In genomic region chr16:53220585-53220984, GRCh38 we compare ENCODE assay signal across 10 cellular contexts.
DNase-seq lines count a peak whose midpoint lies in the region; ATAC-seq, FAIRE-seq and TF ChIP-seq lines count a peak whose summit lies in the region.
"Had no signal": no experiment of that assay in that cellular context is flagged by ENCODE, and none has a peak within 500 bp of the region (broad histone marks: within the 10 kb centered on the region; RNA-seq: fewer than 3 reads in every experiment).

No MANE protein-coding gene starts in this region.

- no peak overlapping the region for H3K4me3 Mint-ChIP-seq in GM23338

- H3K27ac ChIP-seq in GM23338 (ENCODE audit: low read depth) (no peak overlapping the region), GM12878 (ENCODE audit: control insufficient read depth, insufficient read depth) (peak overlapping the region; percentile 38; the same call in 1 of the 2 replicates), HepG2 (ENCODE audit: extremely low read length, insufficient read depth, low read length) (no peak overlapping the region)

- no peaks in the 10 kb centered on the region for H3K9me2 ChIP-seq in GM23338 (ENCODE audit: insufficient read depth)

- H3K9ac ChIP-seq in GM12878 (ENCODE audit: control insufficient read depth, insufficient read depth, low read length) (no peak overlapping the region), HepG2 (ENCODE audit: insufficient read depth, low read depth, low read length) (no peak overlapping the region)

- H3K9me3 Mint-ChIP-seq in GM23338 = no peaks in the 10 kb centered on the region

- SMC1A ChIA-PET in GM12878 (lab: Charles Lee; ENCODE audit: uncharacterized antibody, unreplicated experiment) = interaction anchor here (0.7 to 2.8 kb wide), 9 partner anchors 8 to 236 kb away, joined by 3 to 23 read pairs (median 4); partner anchors contain the start of genes CHD9 and CHD9NB

- no peaks in the 10 kb centered on the region for H3K9me3 ChIP-seq in GM12878 (replicated peaks; ENCODE audit: control insufficient read depth, insufficient read depth, low read length)
- no peaks in the 10 kb centered on the region for H3K9me3 ChIP-seq in HepG2 (ENCODE audit: low read length)

- H3K79me2 ChIP-seq in GM23338 (replicated peaks; ENCODE audit: insufficient read depth) = peaks cover 12% of the 10 kb centered on the region
- H3K79me2 ChIP-seq in GM12878 (ENCODE audit: control insufficient read depth, insufficient read depth, low read length) = peaks cover 55% of the 10 kb centered on the region
- H3K79me2 ChIP-seq in HepG2 (ENCODE audit: insufficient read depth, low read length) = no peaks in the 10 kb centered on the region

- DNase-seq in AG09319 (ENCODE audit: extremely low read depth, low read depth) (no peak), GM23338 (ENCODE audit: low spot score) (peak; percentile 41), GM12878 (ENCODE audit: low read depth, low spot score) (no peak), HepG2 (ENCODE audit: low spot score) (peak; percentile 20), NCI-H1417 treated with DMSO at 0.1 percent for 48 hours (lab: John Stamatoyannopoulos, UW) (no peak), NCI-H1694 (lab: John Stamatoyannopoulos, UW) (no peak), GOT3 (lab: John Stamatoyannopoulos, UW) (no peak)
- DNase-seq: stimulated activated CD4-positive, alpha-beta T cell treated with anti-CD3 and anti-CD28 coated beads, Interleukin-4, amount 100 ng/mL, for 24 hours had no signal

- ATAC-seq in GM23338 (peak; percentile 63), GM12878 (peak; percentile 81), HepG2 (peak; percentile 66; the same call in 2 of the 3 replicates), HG02623 (IDR thresholded peaks at IDR 0.05; ENCODE audit: unreplicated experiment) (no peak)

- TF ChIP-seq RAD21 in GM12878 (IDR thresholded peaks at IDR 0.05; ENCODE audit: insufficient read depth, low read depth, low read length) (peak; percentile 57), HepG2 (CRISPR knock-in tag; IDR thresholded peaks at IDR 0.05) (no peak)

- peaks cover 7% of the 10 kb centered on the region; the same call in 2 of the 3 replicates for H3K4me1 Mint-ChIP-seq in GM23338

- no TSS peak for BruUV-seq in GM12878 (replicated peaks; lab: Mats Ljungman, UMichigan)
- BruUV-seq in HepG2 (replicated peaks; lab: Mats Ljungman, UMichigan) = no TSS peak

- no peaks in the 10 kb centered on the region for H3F3A ChIP-seq in GM23338 (replicated peaks; ENCODE audit: low read depth)

- FAIRE-seq in GM12878 (lab: Jason Lieb, UNC) (no peak), HepG2 (lab: Jason Lieb, UNC) (no peak)
- FAIRE-seq: colon had no signal

- H3K36me3 ChIP-seq in GM23338 (ENCODE audit: insufficient read depth) (no peaks in the 10 kb centered on the region), GM12878 (ENCODE audit: control insufficient read depth in 2 of 2, insufficient read depth in 2 of 2, low read length in 1 of 2) (peaks cover 0 to 6% of the 10 kb centered on the region in 2 experiments; a peak in 2 of 4 replicates), HepG2 (replicated peaks in 1 of 2; ENCODE audit: control insufficient read depth in 1 of 2, insufficient read depth in 2 of 2, low read length in 2 of 2) (peaks cover 2 to 19% of the 10 kb centered on the region in 2 experiments)

- H2AFZ ChIP-seq in GM23338 (no peak overlapping the region), GM12878 (ENCODE audit: control insufficient read depth, low read depth, low read length) (no peak overlapping the region), HepG2 (ENCODE audit: low read length) (no peak overlapping the region)

- no peak for TF ChIP-seq EP300 in GM12878 (IDR thresholded peaks at IDR 0.05; ENCODE audit: borderline replicate concordance in 1 of 2, control insufficient read depth in 1 of 2, low read depth in 2 of 2, low read length in 2 of 2)
- no peak for TF ChIP-seq EP300 in HepG2 (IDR thresholded peaks at IDR 0.05; ENCODE audit: low read depth in 2 of 2, low read length in 2 of 2)
- TF ChIP-seq EP300 in HepG2 (CRISPR knock-in tag; IDR thresholded peaks at IDR 0.05; ENCODE audit: borderline replicate concordance) = no peak

- H3K4me2 ChIP-seq in GM23338 = no peak overlapping the region
- no peak overlapping the region for H3K4me2 ChIP-seq in GM12878 (ENCODE audit: control insufficient read depth, insufficient read depth)
- H3K4me2 ChIP-seq in HepG2 (ENCODE audit: low read depth, low read length) = no peak overlapping the region

- no peaks in the 10 kb centered on the region for H3K27me3 ChIP-seq in GM23338 (ENCODE audit: insufficient read depth)
- no peaks in the 10 kb centered on the region for H3K27me3 ChIP-seq in GM12878 (replicated peaks in 1 of 2; ENCODE audit: control insufficient read depth in 2 of 2, insufficient read depth in 2 of 2, low read length in 1 of 2)
- no peaks in the 10 kb centered on the region for H3K27me3 ChIP-seq in HepG2 (ENCODE audit: control insufficient read depth in 1 of 2, insufficient read depth in 2 of 2, low read length in 2 of 2)

- WGBS in GM12878 (ENCODE audit: insufficient coverage, insufficient replicate concordance, low lambda C conversion rate, missing lambda C conversion rate) = 100% methylated on average over 2 of the region's 2 CpGs
- WGBS in HepG2 (ENCODE audit: low lambda C conversion rate) = 99% methylated on average over 2 of the region's 2 CpGs

- H3K27me3 Mint-ChIP-seq in GM23338 (ENCODE audit: insufficient read depth, low read depth, poor library complexity) = no peaks in the 10 kb centered on the region

- in situ Hi-C loops in GM12878 (cut with MboI) = no loop called here
- in situ Hi-C loops in HepG2 (cut with HindIII; ENCODE audit: extremely low pct_ligation_motif_present, low pct_unique_long_range_greater_than_20kb) = no loop called here

- H3K27ac Mint-ChIP-seq in GM23338 = no peak overlapping the region

- POLR2A ChIA-PET in GM12878 (lab: Charles Lee) = interaction anchor here (1.1 kb wide), 2 partner anchors 161 to 166 kb away, joined by 3 to 4 read pairs; partner anchors contain the start of gene CHD9
- POLR2A ChIA-PET in HepG2 (lab: Yijun Ruan, JAX) = no interaction called here

- no peaks in the 10 kb centered on the region for H3K4me1 ChIP-seq in GM23338 (ENCODE audit: insufficient read depth)
- peaks cover 18% of the 10 kb centered on the region; the same call in 1 of the 2 replicates for H3K4me1 ChIP-seq in GM12878 (ENCODE audit: control insufficient read depth, insufficient read depth, low read length)
- no peaks in the 10 kb centered on the region for H3K4me1 ChIP-seq in HepG2 (ENCODE audit: insufficient read depth, low read length)

- RAD21 ChIA-PET in GM12878 (lab: Charles Lee; ENCODE audit: unreplicated experiment) = interaction anchor here (1.3 to 2.3 kb wide), 3 partner anchors 11 to 165 kb away, joined by 3 to 6 read pairs (median 5); partner anchors contain the start of gene CHD9

- H4K20me1 ChIP-seq in GM23338 (replicated peaks; ENCODE audit: insufficient read depth) (no peaks in the 10 kb centered on the region), GM12878 (ENCODE audit: control insufficient read depth, insufficient read depth) (no peaks in the 10 kb centered on the region), HepG2 (ENCODE audit: insufficient read depth, low read length) (no peaks in the 10 kb centered on the region)

- peaks cover 18% of the 10 kb centered on the region; the same call in 2 of the 3 replicates for H3K36me3 Mint-ChIP-seq in GM23338 (ENCODE audit: low read depth)

- H3K4me3 ChIP-seq in GM23338 (no peak overlapping the region), GM12878 (no peak overlapping the region), HepG2 (replicated peaks in 1 of 3; ENCODE audit: insufficient read depth in 1 of 3, low read depth in 2 of 3, low read length in 3 of 3) (no peak overlapping the region)

- TF ChIP-seq POLR2A in GM12878 (IDR thresholded peaks at IDR 0.05; ENCODE audit: low read depth, low read length) (no peak), HepG2 (IDR thresholded peaks at IDR 0.05; ENCODE audit: insufficient read depth in 1 of 2, low read depth in 2 of 2, low read length in 2 of 2) (no peak)

- CTCF ChIA-PET in GM12878 (lab: Yijun Ruan, JAX) = interaction anchor here (0.6 to 6.6 kb wide), 6 partner anchors 12 to 165 kb away, joined by 3 to 33 read pairs (median 4); partner anchors contain the start of gene CHD9
- CTCF ChIA-PET in HepG2 (lab: Yijun Ruan, JAX; ENCODE audit: low intra/inter-chr PET ratio, low total read pairs) = no interaction called here

- TF ChIP-seq CTCF in AG09319 (IDR thresholded peaks at IDR 0.05; ENCODE audit: low read depth, low read length) (peak; percentile 24), GM23338 (conservative IDR thresholded peaks at IDR 0.05; ENCODE audit: low read depth in 2 of 2) (peak; percentile 32 to 45), GM12878 (IDR thresholded peaks at IDR 0.05 in 2 of 3, conservative IDR thresholded peaks at IDR 0.05 in 1 of 3; ENCODE audit: control insufficient read depth in 2 of 3, extremely low read depth in 1 of 3, insufficient read depth in 1 of 3, low read depth in 3 of 3, low read length in 3 of 3) (peak; percentile 25 to 40 (median 38); a peak in 3 of 6 replicates), HepG2 (CRISPR knock-in tag; IDR thresholded peaks at IDR 0.05) (peak; percentile 53)

- intact Hi-C loops in GM12878 (cut with micrococcal nuclease; ENCODE audit: unreplicated experiment) = no loop called here
- intact Hi-C loops in HepG2 (cut with micrococcal nuclease; ENCODE audit: unreplicated experiment) = loop anchor here (1.0 kb wide), 1 partner anchor 165 kb away; no protein-coding TSS in a partner anchor

TF ChIP-seq in GM12878, 131 proteins besides CTCF, POLR2A, EP300 and RAD21 (continues in another document):
- TF ChIP-seq ZNF622 (IDR thresholded peaks at IDR 0.05) = no peak

TF ChIP-seq in HepG2, 621 proteins besides CTCF, POLR2A, EP300 and RAD21 (continues in another document):
- TF ChIP-seq ELF1 (CRISPR knock-in tag; IDR thresholded peaks at IDR 0.05) = no peak
- TF ChIP-seq ETS1 (CRISPR knock-in tag; IDR thresholded peaks at IDR 0.05) = no peak
- TF ChIP-seq ZNF232 (CRISPR knock-in tag; IDR thresholded peaks at IDR 0.05; ENCODE audit: borderline replicate concordance) = no peak
- TF ChIP-seq ATF4 (CRISPR knock-in tag; IDR thresholded peaks at IDR 0.05) = no peak

Comparison
In these comparisons a context has a peak if more than half of its experiments do, and no peak if none do; other contexts are left out.
1. DNase-seq: peak in GM23338 (single experiment) and HepG2 (single experiment); none in AG09319 (single experiment), GM12878 (single experiment), NCI-H1417 treated with DMSO at 0.1 percent for 48 hours (single experiment), NCI-H1694 (single experiment) and GOT3 (single experiment).
2. Peak in every context shown above with its lines, with median percentiles within 50 percentile points of each other: CTCF ChIP-seq.